In the genomic region with DNA sequence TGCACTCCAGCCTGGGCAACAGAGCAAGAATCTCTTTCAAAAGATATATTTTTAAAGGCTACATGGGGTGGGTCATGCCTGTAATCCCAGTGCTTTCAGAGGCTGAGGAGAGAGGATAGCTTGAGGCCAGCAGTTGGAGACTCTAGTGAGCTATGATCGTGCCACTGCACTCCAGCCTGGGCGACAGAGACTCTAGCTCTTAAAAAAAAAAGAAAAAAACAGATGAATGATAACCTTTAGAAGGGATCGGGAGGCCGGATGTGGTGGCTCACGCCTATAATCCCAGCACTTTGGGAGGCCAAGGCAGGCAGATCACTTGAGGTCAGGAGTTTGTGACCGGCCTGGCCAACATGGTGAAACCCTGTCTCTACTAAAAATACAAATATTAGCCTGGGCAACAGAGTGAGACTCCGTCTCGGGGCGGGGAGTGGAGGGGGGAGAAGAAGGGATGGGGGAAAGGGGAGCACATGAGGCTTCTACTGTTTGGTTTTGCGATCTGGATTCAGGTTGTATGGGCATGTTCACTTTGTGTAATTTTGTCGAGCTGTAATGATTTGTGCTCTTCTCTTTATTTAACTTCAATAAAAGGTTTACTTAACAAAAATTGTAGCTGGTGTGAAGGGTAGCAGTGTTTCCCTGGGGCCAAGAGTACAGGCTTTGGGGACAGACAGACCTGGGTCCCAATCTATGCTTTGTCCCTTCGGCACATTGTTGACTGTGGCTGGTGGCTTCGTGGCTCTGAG, we compare ENCODE assay signal across 8 cellular contexts. TPM values are rescaled to one million over a fixed set of nuclear protein-coding genes. Genes with fewer than 3 reads are reported as not detected.
DNase-seq lines count a peak whose midpoint lies in the region; ATAC-seq and TF ChIP-seq lines count a peak whose summit lies in the region.

No MANE protein-coding gene starts in this region.

- DNase-seq in AG04450 (ENCODE audit: low read depth, low spot score), result no peak
- peak; percentile 14 for DNase-seq in central memory CD4-positive, alpha-beta T cell
- no peak for DNase-seq in naive B cell
- no peak for DNase-seq in mucosa of gallbladder (ENCODE audit: low spot score)
- no peak for DNase-seq in iPS-NIHi7 (ENCODE audit: extremely low spot score)
- DNase-seq in SHP77 treated with DMSO at 0.1 percent for 48 hours (lab: John Stamatoyannopoulos, UW), result no peak

- peaks cover 0 to 1% (median 0%) of the 10 kb centered on the region in 7 donors for H3K9me3 Mint-ChIP-seq in naive B cell

- H3F3A ChIP-seq in Loucy (ENCODE audit: low read depth), result no peaks in the 10 kb centered on the region

- H3K27ac Mint-ChIP-seq in naive B cell, result peak overlapping the region; percentile 96 to 100 (median 99)

- peak overlapping the region; percentile 91 for H3K27ac ChIP-seq in AG04450 (ENCODE audit: low read depth, low read length)

- no peaks in the 10 kb centered on the region for H3K9me2 ChIP-seq in Loucy (replicated peaks; ENCODE audit: low read depth, low read length)

- H3K4me2 ChIP-seq in Loucy (ENCODE audit: low read depth, low read length, poor library complexity, severe bottlenecking), result peak overlapping the region; percentile 87

- H3K9ac ChIP-seq in Loucy (ENCODE audit: low read depth, low read length, poor library complexity, severe bottlenecking), result peak overlapping the region; percentile 83

- H3K9me3 ChIP-seq in AG04450 (ENCODE audit: control insufficient read depth, insufficient read depth, low read length) (no peaks in the 10 kb centered on the region; the same call in 1 of the 2 replicates), Loucy (ENCODE audit: insufficient read depth, low read depth, low read length) (no peaks in the 10 kb centered on the region)

- peaks cover 28% of the 10 kb centered on the region for H3K79me2 ChIP-seq in Loucy (ENCODE audit: insufficient read depth, low read length)

- H3K36me3 ChIP-seq in Loucy (ENCODE audit: insufficient read depth, low read length), result peaks cover 9% of the 10 kb centered on the region; the same call in 1 of the 2 replicates

- H3K27me3 ChIP-seq in AG04450 (ENCODE audit: control insufficient read depth, insufficient read depth, low read length), result no peaks in the 10 kb centered on the region
- H3K27me3 ChIP-seq in Loucy (ENCODE audit: insufficient read depth, low read length, poor library complexity, severe bottlenecking), result no peaks in the 10 kb centered on the region

- H2AFZ ChIP-seq in Loucy (ENCODE audit: low read length), result peak overlapping the region; percentile 92

- peak overlapping the region; percentile 90 to 99 (median 97) for H3K4me3 Mint-ChIP-seq in naive B cell

- POLR2A ChIA-PET in AG04450 (lab: Yijun Ruan, JAX), result interaction anchor here (0.8 to 2.2 kb wide), 7 partner anchors 18 to 534 kb away, joined by 3 to 8 read pairs (median 3); a partner anchor contains a TSS

- H4K20me1 ChIP-seq in Loucy (ENCODE audit: insufficient read depth, low read length, poor library complexity, severe bottlenecking), result peaks cover 15% of the 10 kb centered on the region

- peaks cover 35 to 51% (median 46%) of the 10 kb centered on the region in 3 donors for H3K4me1 Mint-ChIP-seq in naive B cell

- H3K4me3 ChIP-seq in AG04450 (ENCODE audit: low read depth, low read length) (peak overlapping the region; percentile 98), Loucy (ENCODE audit: low read length, poor library complexity, severe bottlenecking) (peak overlapping the region; percentile 94)

- ATAC-seq in naive B cell (ENCODE audit: low read depth in 2 of 2) (no peak), HG03139 (IDR thresholded peaks at IDR 0.05; ENCODE audit: unreplicated experiment) (no peak)

- TF ChIP-seq CTCF in AG04450 (IDR thresholded peaks at IDR 0.05; ENCODE audit: low read depth, low read length) (no peak), Loucy (conservative IDR thresholded peaks at IDR 0.05; ENCODE audit: low read length) (no peak)

- CTCF ChIA-PET in AG04450 (lab: Charles Lee), result interaction anchor here (0.5 to 4.6 kb wide), 32 partner anchors 8 to 467 kb away, joined by 3 to 83 read pairs (median 4); a partner anchor contains a TSS

- H3K27me3 Mint-ChIP-seq in naive B cell, result no peaks in the 10 kb centered on the region

- peaks cover 16% of the 10 kb centered on the region for H3K4me1 ChIP-seq in Loucy (ENCODE audit: insufficient read depth, low read length, poor library complexity, severe bottlenecking)

- H3K36me3 Mint-ChIP-seq in naive B cell, result peaks cover 7 to 16% of the 10 kb centered on the region in 2 donors

RNA-seq across cellular contexts. Expression of a gene that starts 1.1 kb away (rescaled TPM):
- polyA plus RNA-seq in AG04450 (2011; rRNA removed) (68.6 and 90.2 TPM in 2 replicates), naive B cell (ENCODE audit: low read depth in 6 of 6) (10 to 100 TPM; 78.2 to 94.5 (median 89.9) TPM)
- polyA minus RNA-seq in AG04450 (2011; rRNA and poly(A)+ RNA removed), result 51.0 and 72.4 TPM in 2 replicates
- 91.1 TPM for total RNA-seq in mucosa of gallbladder

RNA-seq across cellular contexts. Expression of a gene that starts 27.0 kb away (rescaled TPM):
- polyA plus RNA-seq in AG04450 (2011; rRNA removed), result 1.7 and 2.4 TPM in 2 replicates
- 5.3 and 6.3 TPM in 2 replicates for polyA minus RNA-seq in AG04450 (2011; rRNA and poly(A)+ RNA removed)
- polyA plus RNA-seq in naive B cell (ENCODE audit: low read depth in 6 of 6), result 1 to 10 TPM in 5 of 6 donors, not detected in 1; 4.1 to 8.5 (median 7.3) TPM
- total RNA-seq in mucosa of gallbladder, result 7.0 TPM

RNA-seq across cellular contexts. Expression of a gene that starts 35.4 kb away (rescaled TPM):
- 0.04 and 0.09 TPM in 2 replicates for polyA plus RNA-seq in AG04450 (2011; rRNA removed)
- polyA minus RNA-seq in AG04450 (2011; rRNA and poly(A)+ RNA removed), result 0.09 and 1.1 TPM in 2 replicates
- polyA plus RNA-seq in naive B cell (ENCODE audit: low read depth in 6 of 6), result 1 to 10 TPM in 1 of 6 donors, under 1 TPM in 5; 0.15 to 1.7 (median 0.76) TPM
- 4,969 TPM for total RNA-seq in mucosa of gallbladder
